In genomic region chr3:69051796-69052566, GRCh38 we compare ENCODE assay signal across 1 cellular context.
TF ChIP-seq lines count a peak whose summit lies in the region.

Gene TMF1, minus strand, starts transcription at chr3:69052333. Its CDS starts 247 bp downstream, at chr3:69052086.

TF ChIP-seq in HepG2, 621 proteins besides CTCF, POLR2A, EP300 and RAD21 (continued from another document and continues in another):
- no peak for TF ChIP-seq CEBPZ (IDR thresholded peaks at IDR 0.05; ENCODE audit: low read length)
- TF ChIP-seq STAT6 (CRISPR knock-in tag; IDR thresholded peaks at IDR 0.05; ENCODE audit: borderline replicate concordance): no peak
- TF ChIP-seq ZSCAN31 (CRISPR knock-in tag; IDR thresholded peaks at IDR 0.05; ENCODE audit: low read depth): peak; percentile 77
- TF ChIP-seq HMGXB3 (CRISPR knock-in tag; IDR thresholded peaks at IDR 0.05; ENCODE audit: borderline replicate concordance): peak; percentile 40; the same call in 1 of the 2 replicates
- no peak for TF ChIP-seq DMTF1 (CRISPR knock-in tag; IDR thresholded peaks at IDR 0.05)
- TF ChIP-seq MIER2 (CRISPR knock-in tag; IDR thresholded peaks at IDR 0.05): no peak
- TF ChIP-seq ZNF205 (CRISPR knock-in tag; IDR thresholded peaks at IDR 0.05): no peak
- TF ChIP-seq NCOA5 (CRISPR knock-in tag; IDR thresholded peaks at IDR 0.05): no peak
- no peak for TF ChIP-seq MATR3 (CRISPR knock-in tag; IDR thresholded peaks at IDR 0.05)
- peak; percentile 62; the same call in 1 of the 2 replicates for TF ChIP-seq ZNF572 (CRISPR knock-in tag; IDR thresholded peaks at IDR 0.05)
- no peak for TF ChIP-seq SCMH1 (CRISPR knock-in tag; IDR thresholded peaks at IDR 0.05; ENCODE audit: borderline replicate concordance)
- no peak for TF ChIP-seq SIN3B (IDR thresholded peaks at IDR 0.05; ENCODE audit: low read length)
- TF ChIP-seq ZNF883 (CRISPR knock-in tag; IDR thresholded peaks at IDR 0.05; ENCODE audit: not compliant biosample characterization): peak; percentile 34
- 0 out of 2 replicates have a peak, but pooled peaks have one; percentile 48 for TF ChIP-seq IRF9 (CRISPR knock-in tag; IDR thresholded peaks at IDR 0.05; ENCODE audit: borderline replicate concordance)
- TF ChIP-seq ZNF329 (CRISPR knock-in tag; IDR thresholded peaks at IDR 0.05; ENCODE audit: low read depth): peak; percentile 68
- 0 out of 2 replicates have a peak, but pooled peaks have one; percentile 73 for TF ChIP-seq DZIP1 (CRISPR knock-in tag; IDR thresholded peaks at IDR 0.05)
- peak; percentile 89 for TF ChIP-seq ZNF687 (CRISPR knock-in tag; IDR thresholded peaks at IDR 0.05)
- TF ChIP-seq ZNF251 (CRISPR knock-in tag; IDR thresholded peaks at IDR 0.05): no peak
- TF ChIP-seq CEBPB (IDR thresholded peaks at IDR 0.05; ENCODE audit: borderline replicate concordance, low read depth, low read length): no peak
- peak; percentile 62; the same call in 1 of the 2 replicates for TF ChIP-seq ZNF441 (CRISPR knock-in tag; IDR thresholded peaks at IDR 0.05; ENCODE audit: borderline replicate concordance)
- TF ChIP-seq SIX4 (CRISPR knock-in tag; IDR thresholded peaks at IDR 0.05): no peak
- peak; percentile 93 for TF ChIP-seq GABPB1 (CRISPR knock-in tag; IDR thresholded peaks at IDR 0.05)
- no peak for TF ChIP-seq CCAR2 (optimal IDR thresholded peaks at IDR 0.05; ENCODE audit: low read depth, low read length)
- no peak for TF ChIP-seq ZFAT (CRISPR knock-in tag; conservative IDR thresholded peaks at IDR 0.05)
- no peak for TF ChIP-seq PLSCR1 (CRISPR knock-in tag; IDR thresholded peaks at IDR 0.05; ENCODE audit: borderline replicate concordance)
